Comparison of ENCODE assay signal across 9 cellular contexts in genomic region chr13:94362411-94362909, GRCh38.
DNase-seq lines count a peak whose midpoint lies in the region; ATAC-seq and TF ChIP-seq lines count a peak whose summit lies in the region.
"Had no signal": no experiment of that assay in that cellular context is flagged by ENCODE, and none has a peak within 500 bp of the region (broad histone marks: within the 10 kb centered on the region; RNA-seq: fewer than 3 reads in every experiment).

No MANE protein-coding gene starts in this region.

- no peaks in the 10 kb centered on the region for H3K23me2 ChIP-seq in H9 (ENCODE audit: insufficient read length, low read depth, low read length, poor library complexity, severe bottlenecking)

- H2BK120ac ChIP-seq in H9 (ENCODE audit: low read depth, low read length, poor library complexity, severe bottlenecking) = no peak overlapping the region

- no peak overlapping the region for H3K18ac ChIP-seq in H9 (ENCODE audit: insufficient read length, low read depth, low read length)

- H3K36me3 ChIP-seq in osteoblast (ENCODE audit: insufficient read depth, low read length) = no peaks in the 10 kb centered on the region

- no peak overlapping the region for H2BK12ac ChIP-seq in H9 (ENCODE audit: insufficient read length, low read depth, low read length)

- no peaks in the 10 kb centered on the region for H3K36me3 Mint-ChIP-seq in H9 (ENCODE audit: insufficient read depth in 1 of 3, low read depth in 3 of 3)
- H3K36me3 Mint-ChIP-seq in activated T-helper 17 cell treated with anti-CD3 and anti-CD28 coated beads, Interleukin-2, amount 50 U/mL, for 72 hours (ENCODE audit: low read depth) = no peaks in the 10 kb centered on the region
- H3K36me3 Mint-ChIP-seq in type B pancreatic cell = peaks cover 3% of the 10 kb centered on the region

- H2AFZ ChIP-seq in H9 (ENCODE audit: low read length) = no peak overlapping the region
- H2AFZ ChIP-seq in osteoblast (ENCODE audit: low read length) = no peak overlapping the region

- no peak overlapping the region for H3K4me2 ChIP-seq in H9 (ENCODE audit: insufficient read depth, insufficient read length, low read length)
- no peak overlapping the region for H3K4me2 ChIP-seq in osteoblast (ENCODE audit: insufficient read depth, low read length)

- H4K20me1 ChIP-seq in H9 (ENCODE audit: control insufficient read depth, insufficient read depth, insufficient read length) (no peaks in the 10 kb centered on the region), osteoblast (ENCODE audit: insufficient read depth, low read length) (no peaks in the 10 kb centered on the region)

- H3K27ac Mint-ChIP-seq in H9 (no peak overlapping the region), type B pancreatic cell (peak overlapping the region; percentile 16)
- no peak overlapping the region for H3K27ac Mint-ChIP-seq in activated T-helper 17 cell treated with anti-CD3 and anti-CD28 coated beads, Interleukin-2, amount 50 U/mL, for 72 hours

- no peak overlapping the region for H2BK5ac ChIP-seq in H9 (ENCODE audit: insufficient read length, low read length)

- no peak overlapping the region for H3K4me3 Mint-ChIP-seq in H9
- H3K4me3 Mint-ChIP-seq in activated T-helper 17 cell treated with anti-CD3 and anti-CD28 coated beads, Interleukin-2, amount 50 U/mL, for 72 hours = no peak overlapping the region
- H3K4me3 Mint-ChIP-seq in type B pancreatic cell = peak overlapping the region; percentile 6

- CTCF ChIA-PET in RWPE1 (lab: Yijun Ruan, JAX) = interaction anchor here (0.5 to 1.4 kb wide), 3 partner anchors 108 to 1042 kb away, joined by 3 to 4 read pairs (median 4); no protein-coding TSS in a partner anchor

- H3K4me3 ChIP-seq in LNCaP clone FGC (ENCODE audit: low read depth, low read length) = no peak overlapping the region
- no peak overlapping the region for H3K4me3 ChIP-seq in foreskin fibroblast (ENCODE audit: low read depth in 1 of 2, low read length in 2 of 2)
- no peak overlapping the region for H3K4me3 ChIP-seq in osteoblast (ENCODE audit: insufficient read depth, low read length)
- H3K4me3 ChIP-seq: skin epidermis had no signal

- H3K9me3 Mint-ChIP-seq in H9 (no peaks in the 10 kb centered on the region), type B pancreatic cell (peaks cover 7% of the 10 kb centered on the region)
- no peaks in the 10 kb centered on the region for H3K9me3 Mint-ChIP-seq in activated T-helper 17 cell treated with anti-CD3 and anti-CD28 coated beads, Interleukin-2, amount 50 U/mL, for 72 hours

- ATAC-seq in activated T-helper 17 cell treated with anti-CD3 and anti-CD28 coated beads, Interleukin-2, amount 50 U/mL, for 72 hours (replicated peaks) = peak; percentile 91

- H3K27me3 ChIP-seq in H9 (ENCODE audit: insufficient read depth, low read length) = no peaks in the 10 kb centered on the region
- no peaks in the 10 kb centered on the region for H3K27me3 ChIP-seq in osteoblast (ENCODE audit: insufficient read depth, low read length)

- H3K4me1 ChIP-seq in H9 (ENCODE audit: insufficient read depth, low read length) = no peaks in the 10 kb centered on the region
- H3K4me1 ChIP-seq in osteoblast (ENCODE audit: insufficient read depth, low read length) = no peaks in the 10 kb centered on the region

- no peak overlapping the region for H4K8ac ChIP-seq in H9 (replicated peaks; ENCODE audit: insufficient read length, low read depth, low read length)

- H2AK5ac ChIP-seq in H9 (ENCODE audit: insufficient read length, low read length) = no peak overlapping the region

- H3K9ac ChIP-seq in H9 (ENCODE audit: extremely low read depth, insufficient read length, low read length) = no peak overlapping the region

- no peak overlapping the region for H2BK15ac ChIP-seq in H9 (ENCODE audit: low read depth, low read length)

- H3K9me3 ChIP-seq in H9 (ENCODE audit: control insufficient read depth, low read depth, low read length) = no peaks in the 10 kb centered on the region
- no peaks in the 10 kb centered on the region for H3K9me3 ChIP-seq in osteoblast (ENCODE audit: low read depth, low read length)

- POLR2A ChIA-PET in RWPE1 (lab: Yijun Ruan, JAX; ENCODE audit: low non-redundant PET) = no interaction called here

- H3K79me2 ChIP-seq in H9 (ENCODE audit: insufficient read depth, low read length) = no peaks in the 10 kb centered on the region
- no peaks in the 10 kb centered on the region for H3K79me2 ChIP-seq in osteoblast (ENCODE audit: insufficient read depth, low read length)

- peak; percentile 71 for DNase-seq in GM04504 (ENCODE audit: low read depth)
- peak; percentile 75 for DNase-seq in H9
- DNase-seq in LNCaP clone FGC (ENCODE audit: low read depth) = peak; percentile 53
- DNase-seq in RWPE1 (ENCODE audit: low spot score) = peak; percentile 80
- peak; percentile 79 to 95 for DNase-seq in foreskin fibroblast
- DNase-seq in osteoblast (ENCODE audit: insufficient read length, low spot score, missing footprints) = peak; percentile 65
- DNase-seq in type B pancreatic cell (ENCODE audit: extremely low spot score, unreplicated experiment) = no peak

- no peak overlapping the region for H4K5ac ChIP-seq in H9 (ENCODE audit: insufficient read length, low read depth, low read length)

- H3K14ac ChIP-seq in H9 (ENCODE audit: insufficient read depth, low read length) = no peak overlapping the region

- H3K27me3 Mint-ChIP-seq in H9 (ENCODE audit: low read depth) = no peaks in the 10 kb centered on the region
- H3K27me3 Mint-ChIP-seq in activated T-helper 17 cell treated with anti-CD3 and anti-CD28 coated beads, Interleukin-2, amount 50 U/mL, for 72 hours = peaks cover 13% of the 10 kb centered on the region
- no peaks in the 10 kb centered on the region for H3K27me3 Mint-ChIP-seq in type B pancreatic cell

- no peak overlapping the region for H2BK20ac ChIP-seq in H9 (ENCODE audit: low read depth, low read length, poor library complexity, severe bottlenecking)

- no peak overlapping the region for H3K27ac ChIP-seq in H9 (ENCODE audit: insufficient read length, low read depth, low read length)
- H3K27ac ChIP-seq in RWPE1 = no peak overlapping the region
- no peak overlapping the region for H3K27ac ChIP-seq in osteoblast (ENCODE audit: low read depth, low read length)
- H3K27ac ChIP-seq: skin epidermis had no signal

- H3T11ph ChIP-seq in H9 (ENCODE audit: low read length) = no peak overlapping the region

- WGBS in H9 (ENCODE audit: extremely low coverage, insufficient read length, low lambda C conversion rate) = no CpG with 5 or more reads among the region's 4 CpGs

- TF ChIP-seq CTCF in H9 (conservative IDR thresholded peaks at IDR 0.05) = peak; percentile 92
- peak; percentile 75 for TF ChIP-seq CTCF in LNCaP clone FGC (IDR thresholded peaks at IDR 0.05; ENCODE audit: control insufficient read depth, extremely low read depth, insufficient read depth)
- TF ChIP-seq CTCF in RWPE1 (conservative IDR thresholded peaks at IDR 0.05; ENCODE audit: low read depth) = peak; percentile 76
- peak; percentile 69 for TF ChIP-seq CTCF in foreskin fibroblast (IDR thresholded peaks at IDR 0.05; ENCODE audit: low read depth, low read length)
- peak; percentile 86 for TF ChIP-seq CTCF in osteoblast (IDR thresholded peaks at IDR 0.05; ENCODE audit: extremely low read depth, low read depth, low read length)
- peak; percentile 97 for TF ChIP-seq CTCF in type B pancreatic cell (conservative IDR thresholded peaks at IDR 0.05)

- H3K4me1 Mint-ChIP-seq in H9 (peaks cover 0 to 10% of the 10 kb centered on the region in 2 experiments; a peak in 1 of 4 replicates), type B pancreatic cell (ENCODE audit: unreplicated experiment) (peaks cover 8% of the 10 kb centered on the region)
- H3K4me1 Mint-ChIP-seq in activated T-helper 17 cell treated with anti-CD3 and anti-CD28 coated beads, Interleukin-2, amount 50 U/mL, for 72 hours = no peaks in the 10 kb centered on the region

- H3K79me1 ChIP-seq in H9 (ENCODE audit: insufficient read depth, low read depth, low read length, poor library complexity, severe bottlenecking) = no peaks in the 10 kb centered on the region

- no peak overlapping the region for H4K91ac ChIP-seq in H9 (ENCODE audit: insufficient read length, low read depth, low read length)

- no peak overlapping the region for H3K56ac ChIP-seq in H9 (ENCODE audit: insufficient read length, low read depth, low read length)

- no peak overlapping the region for H3K23ac ChIP-seq in H9 (ENCODE audit: insufficient read length, low read depth, low read length)

- no peak overlapping the region for H3K4ac ChIP-seq in H9 (ENCODE audit: low read depth, low read length)
